In genomic region chr5:159005062-159005461, GRCh38 we compare ENCODE assay signal across 20 cellular contexts.
DNase-seq lines count a peak whose midpoint lies in the region; ATAC-seq and TF ChIP-seq lines count a peak whose summit lies in the region.
"Had no signal": no experiment of that assay in that cellular context is flagged by ENCODE, and none has a peak within 500 bp of the region (broad histone marks: within the 10 kb centered on the region; RNA-seq: fewer than 3 reads in every experiment).

No MANE protein-coding gene starts in this region.

- H3K27me3 Mint-ChIP-seq in osteocyte (ENCODE audit: unreplicated experiment) = no peaks in the 10 kb centered on the region
- peaks cover 8% of the 10 kb centered on the region for H3K27me3 Mint-ChIP-seq in activated naive CD4-positive, alpha-beta T cell treated with anti-CD3 and anti-CD28 coated beads, Interleukin-2, amount 10 ng/mL, durations not matched to agents 7 days and 5 days

- H3K36me3 ChIP-seq in colonic mucosa = no peaks in the 10 kb centered on the region
- H3K36me3 ChIP-seq: HAP-1, heart right ventricle had no signal

- ATAC-seq in GM18519 (IDR thresholded peaks at IDR 0.05; ENCODE audit: low FRiP score, unreplicated experiment) (peak; percentile 68), GM21786 (IDR thresholded peaks at IDR 0.05; ENCODE audit: unreplicated experiment) (peak; percentile 63), HG03354 (IDR thresholded peaks at IDR 0.05; ENCODE audit: poor library complexity, severe bottlenecking, unreplicated experiment) (peak; percentile 56)
- ATAC-seq: heart right ventricle; naive thymus-derived CD4-positive, alpha-beta T cell had no signal

- no peak for TF ChIP-seq CTCF in osteocyte (IDR thresholded peaks at IDR 0.05)
- no peak for TF ChIP-seq CTCF in colonic mucosa (IDR thresholded peaks at IDR 0.05)

- no peaks in the 10 kb centered on the region for H3K9me3 ChIP-seq in colonic mucosa
- H3K9me3 ChIP-seq: HAP-1, heart right ventricle had no signal

- H3K36me3 Mint-ChIP-seq in osteocyte (ENCODE audit: unreplicated experiment) = peaks cover 35% of the 10 kb centered on the region
- H3K36me3 Mint-ChIP-seq in activated naive CD4-positive, alpha-beta T cell treated with anti-CD3 and anti-CD28 coated beads, Interleukin-2, amount 10 ng/mL, durations not matched to agents 7 days and 5 days = no peaks in the 10 kb centered on the region
- H3K36me3 Mint-ChIP-seq: naive thymus-derived CD4-positive, alpha-beta T cell had no signal

- H3K4me1 Mint-ChIP-seq in osteocyte (ENCODE audit: unreplicated experiment) = peaks cover 96% of the 10 kb centered on the region
- peaks cover 13% of the 10 kb centered on the region for H3K4me1 Mint-ChIP-seq in activated naive CD4-positive, alpha-beta T cell treated with anti-CD3 and anti-CD28 coated beads, Interleukin-2, amount 10 ng/mL, durations not matched to agents 7 days and 5 days

- no peaks in the 10 kb centered on the region for H3K27me3 ChIP-seq in colonic mucosa

- DNase-seq in osteocyte (ENCODE audit: extremely low spot score, unreplicated experiment) (no peak), colonic mucosa (no peak), A172 (ENCODE audit: low spot score) (no peak), DMS53 treated with DMSO at 0.1 percent for 48 hours (lab: John Stamatoyannopoulos, UW; ENCODE audit: unreplicated experiment) (no peak)
- no peak for DNase-seq in activated naive CD4-positive, alpha-beta T cell treated with anti-CD3 and anti-CD28 coated beads, Interleukin-2, amount 10 ng/mL, durations not matched to agents 7 days and 5 days
- DNase-seq: activated naive CD4-positive, alpha-beta T cell; activated T-cell treated with anti-CD3 and anti-CD28 coated beads for 4 hours; Calu3; heart right ventricle; KG1; naive thymus-derived CD4-positive, alpha-beta T cell; NCI-H1092 treated with DMSO at 0.1 percent for 48 hours; NCI-H510A treated with DMSO at 0.1 percent for 48 hours; SHP77; stimulated activated CD4-positive, alpha-beta T cell treated with anti-CD3 and anti-CD28 coated beads, Interleukin-4, amount 100 ng/mL, for 1 hour; T-helper 1 cell had no signal

- no peak overlapping the region for H3K27ac ChIP-seq in colonic mucosa

- H3K9me3 Mint-ChIP-seq in osteocyte (ENCODE audit: unreplicated experiment) = no peaks in the 10 kb centered on the region
- no peaks in the 10 kb centered on the region for H3K9me3 Mint-ChIP-seq in activated naive CD4-positive, alpha-beta T cell treated with anti-CD3 and anti-CD28 coated beads, Interleukin-2, amount 10 ng/mL, durations not matched to agents 7 days and 5 days

- intact Hi-C loops in colonic mucosa (cut with DNase I) = no loop called here

- no peak overlapping the region for H3K9ac ChIP-seq in colonic mucosa (ENCODE audit: low read depth in 2 of 2, low read length in 2 of 2)

- no peak overlapping the region for H3K4me3 ChIP-seq in colonic mucosa
- H3K4me3 ChIP-seq: HAP-1, heart right ventricle had no signal

- no peaks in the 10 kb centered on the region for H3K4me1 ChIP-seq in colonic mucosa
- H3K4me1 ChIP-seq: HAP-1 had no signal

- CTCF ChIA-PET in activated naive CD4-positive, alpha-beta T cell treated with anti-CD3 and anti-CD28 coated beads, Interleukin-2, amount 10 ng/mL, durations not matched to agents 7 days and 5 days (lab: Charles Lee) = no interaction called here

- H3K4me3 Mint-ChIP-seq in osteocyte (ENCODE audit: unreplicated experiment) = no peak overlapping the region
- H3K4me3 Mint-ChIP-seq in activated naive CD4-positive, alpha-beta T cell treated with anti-CD3 and anti-CD28 coated beads, Interleukin-2, amount 10 ng/mL, durations not matched to agents 7 days and 5 days = no peak overlapping the region
- H3K4me3 Mint-ChIP-seq: naive thymus-derived CD4-positive, alpha-beta T cell had no signal

- peak overlapping the region; percentile 8 for H3K27ac Mint-ChIP-seq in osteocyte (ENCODE audit: unreplicated experiment)
- no peak overlapping the region for H3K27ac Mint-ChIP-seq in activated naive CD4-positive, alpha-beta T cell treated with anti-CD3 and anti-CD28 coated beads, Interleukin-2, amount 10 ng/mL, durations not matched to agents 7 days and 5 days
- H3K27ac Mint-ChIP-seq: naive thymus-derived CD4-positive, alpha-beta T cell had no signal
